Comparison of ENCODE assay signal across 8 cellular contexts in the genomic region with DNA sequence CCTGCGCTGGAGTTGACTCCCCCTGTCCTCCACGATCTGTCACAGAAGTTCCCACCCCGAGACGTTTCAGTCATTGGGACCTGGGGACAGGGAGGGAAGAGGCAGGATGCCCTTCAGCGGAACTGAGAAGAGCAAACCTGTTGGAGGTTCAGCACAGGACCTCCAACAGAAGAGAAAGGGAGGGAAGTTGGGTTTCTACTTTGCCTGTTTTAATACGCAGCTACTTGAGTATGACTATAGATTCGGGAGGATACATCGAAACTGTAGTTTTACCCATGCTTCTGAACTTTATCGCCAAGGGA. TPM values are rescaled to one million over a fixed set of nuclear protein-coding genes. Genes with fewer than 3 reads are reported as not detected.
DNase-seq lines count a peak whose midpoint lies in the region; ATAC-seq and TF ChIP-seq lines count a peak whose summit lies in the region.

No MANE protein-coding gene starts in this region.

- H3K4me1 ChIP-seq in BLaER1 (peaks cover 39% of the 10 kb centered on the region), HCT116 (ENCODE audit: control insufficient read depth in 1 of 2, insufficient read depth in 2 of 2, low read length in 2 of 2) (peaks cover 26 to 39% of the 10 kb centered on the region in 2 experiments), tibial artery (peaks cover 0 to 37% (median 9%) of the 10 kb centered on the region in 4 donors)

- POLR2A ChIA-PET in HCT116 (lab: Charles Lee) = interaction anchor here (0.9 to 3.2 kb wide), 6 partner anchors 10 to 146 kb away, joined by 3 to 17 read pairs (median 5); no protein-coding TSS in a partner anchor
- POLR2A ChIA-PET in activated naive CD8-positive, alpha-beta T cell treated with anti-CD3 and anti-CD28 coated beads, Interleukin-2, amount 10 ng/mL, durations not matched to agents 7 days and 5 days (lab: Charles Lee) = interaction anchor here (0.8 to 10.5 kb wide), 19 partner anchors 9 to 354 kb away, joined by 3 to 151 read pairs (median 6); a partner anchor contains a TSS

- H3K79me2 ChIP-seq in HCT116 (ENCODE audit: insufficient read depth, low read length) = peaks cover 33% of the 10 kb centered on the region

- H3K9ac ChIP-seq in BLaER1 (peak overlapping the region; percentile 94), HCT116 (ENCODE audit: low read length) (peak overlapping the region; percentile 84)

- H3K27ac Mint-ChIP-seq in activated naive CD8-positive, alpha-beta T cell treated with anti-CD3 and anti-CD28 coated beads, Interleukin-2, amount 10 ng/mL, durations not matched to agents 7 days and 5 days = peak overlapping the region; percentile 96

- H3K27me3 ChIP-seq in BLaER1 = no peaks in the 10 kb centered on the region
- no peaks in the 10 kb centered on the region for H3K27me3 ChIP-seq in HCT116 (ENCODE audit: insufficient read depth, low read length)
- no peaks in the 10 kb centered on the region for H3K27me3 ChIP-seq in layer of hippocampus (ENCODE audit: control insufficient read depth, insufficient read depth, low read length)
- H3K27me3 ChIP-seq in tibial artery = no peaks in the 10 kb centered on the region

- no peaks in the 10 kb centered on the region for H3K9me2 ChIP-seq in HCT116 (ENCODE audit: insufficient read depth)

- H3K4me3 Mint-ChIP-seq in activated naive CD8-positive, alpha-beta T cell treated with anti-CD3 and anti-CD28 coated beads, Interleukin-2, amount 10 ng/mL, durations not matched to agents 7 days and 5 days = peak overlapping the region; percentile 98

- H2AFZ ChIP-seq in HCT116 (ENCODE audit: low read depth, low read length, poor library complexity, severe bottlenecking) = peak overlapping the region; percentile 31

- no peak for TF ChIP-seq POLR2A in HCT116 (IDR thresholded peaks at IDR 0.05; ENCODE audit: borderline replicate concordance, extremely low read depth, insufficient read depth, insufficient read length)

- CTCF ChIA-PET in HCT116 (lab: Charles Lee) = no interaction called here

- H3K4me1 Mint-ChIP-seq in activated naive CD8-positive, alpha-beta T cell treated with anti-CD3 and anti-CD28 coated beads, Interleukin-2, amount 10 ng/mL, durations not matched to agents 7 days and 5 days = peaks cover 20% of the 10 kb centered on the region

- TF ChIP-seq RAD21 in HCT116 (IDR thresholded peaks at IDR 0.05; ENCODE audit: low read depth) = no peak

- RAD21 ChIA-PET in HCT116 (lab: Charles Lee; ENCODE audit: low non-redundant PET in 1 of 2, low total read pairs in 2 of 2, uncharacterized antibody in 2 of 2, unreplicated experiment in 2 of 2) = interaction anchor here in 1 of 2 experiments (1.3 kb wide), 1 partner anchor 200 kb away, joined by 3 read pairs; no protein-coding TSS in a partner anchor

- DNase-seq in HCT116 (ENCODE audit: low read depth, low spot score) (no peak), tibial artery (no peak), nucleus accumbens (lab: John Stamatoyannopoulos, UW) (no peak), GM19238 (ENCODE audit: insufficient read length, low spot score) (no peak)
- DNase-seq in activated naive CD8-positive, alpha-beta T cell treated with anti-CD3 and anti-CD28 coated beads, Interleukin-2, amount 10 ng/mL, durations not matched to agents 7 days and 5 days = no peak
- no peak for DNase-seq in central memory CD4-positive, alpha-beta T cell

- no TSS peak for BruUV-seq in HCT116 (replicated peaks; lab: Mats Ljungman, UMichigan)

- TF ChIP-seq CTCF in HCT116 (IDR thresholded peaks at IDR 0.05 in 2 of 3, conservative IDR thresholded peaks at IDR 0.05 in 1 of 3; ENCODE audit: borderline replicate concordance in 1 of 3, insufficient read depth in 1 of 3, low read depth in 2 of 3, low read length in 2 of 3) (no peak), tibial artery (IDR thresholded peaks at IDR 0.05) (no peak)

- no peaks in the 10 kb centered on the region for H3K9me3 Mint-ChIP-seq in activated naive CD8-positive, alpha-beta T cell treated with anti-CD3 and anti-CD28 coated beads, Interleukin-2, amount 10 ng/mL, durations not matched to agents 7 days and 5 days

- intact Hi-C loops in HCT116 (cut with micrococcal nuclease) = loop anchor here (5.0 kb wide), 3 partner anchors 127 to 422 kb away; a partner anchor contains a TSS
- intact Hi-C loops in tibial artery (cut with DNase I; ENCODE audit: low total_unique reads) = loop anchor here (5.0 to 10.0 kb wide), 2 partner anchors 98 to 360 kb away; no protein-coding TSS in a partner anchor

- H3K27me3 Mint-ChIP-seq in activated naive CD8-positive, alpha-beta T cell treated with anti-CD3 and anti-CD28 coated beads, Interleukin-2, amount 10 ng/mL, durations not matched to agents 7 days and 5 days = peaks cover 4% of the 10 kb centered on the region

- H3K9me3 ChIP-seq in BLaER1 = no peaks in the 10 kb centered on the region
- no peaks in the 10 kb centered on the region for H3K9me3 ChIP-seq in HCT116 (ENCODE audit: control insufficient read depth in 1 of 2, insufficient read depth in 1 of 2, low read depth in 1 of 2, low read length in 2 of 2)
- H3K9me3 ChIP-seq in tibial artery = no peaks in the 10 kb centered on the region

- ATAC-seq in HCT116 = no peak
- no peak for ATAC-seq in activated naive CD8-positive, alpha-beta T cell treated with anti-CD3 and anti-CD28 coated beads, Interleukin-2, amount 10 ng/mL, durations not matched to agents 7 days and 5 days (ENCODE audit: low read depth)

- H4K20me1 ChIP-seq in BLaER1 (peaks cover 26% of the 10 kb centered on the region), HCT116 (ENCODE audit: insufficient read depth) (no peaks in the 10 kb centered on the region)

- H3K36me3 Mint-ChIP-seq in activated naive CD8-positive, alpha-beta T cell treated with anti-CD3 and anti-CD28 coated beads, Interleukin-2, amount 10 ng/mL, durations not matched to agents 7 days and 5 days = peaks cover 18% of the 10 kb centered on the region

- H3K27ac ChIP-seq in BLaER1 = peak overlapping the region; percentile 98
- peak overlapping the region; percentile 99 for H3K27ac ChIP-seq in HCT116 (ENCODE audit: low read depth, low read length)
- peak overlapping the region; percentile 89 for H3K27ac ChIP-seq in layer of hippocampus (ENCODE audit: low read depth, low read length)
- H3K27ac ChIP-seq in tibial artery = peak overlapping the region; percentile 95 to 96

- peak overlapping the region; percentile 92 for H3K4me3 ChIP-seq in BLaER1
- H3K4me3 ChIP-seq in HCT116 (replicated peaks in 1 of 2; ENCODE audit: low read depth in 1 of 2, low read length in 2 of 2) = peak overlapping the region; percentile 90 to 94
- peak overlapping the region; percentile 74 to 90 for H3K4me3 ChIP-seq in tibial artery

- H3K36me3 ChIP-seq in BLaER1 (no peaks in the 10 kb centered on the region), HCT116 (ENCODE audit: control insufficient read depth in 1 of 2, insufficient read depth in 2 of 2, low read length in 2 of 2) (peaks cover 9% of the 10 kb centered on the region in 2 experiments; a peak in 3 of 4 replicates), tibial artery (peaks cover 0 to 15% (median 0%) of the 10 kb centered on the region in 3 donors)

- H3K4me2 ChIP-seq in BLaER1 = peak overlapping the region; percentile 95
- peak overlapping the region; percentile 92 for H3K4me2 ChIP-seq in HCT116 (ENCODE audit: low read length)

TF ChIP-seq in HCT116, 20 proteins besides CTCF, POLR2A, EP300 and RAD21 (continues in another document):
- TF ChIP-seq YY1 (IDR thresholded peaks at IDR 0.05; ENCODE audit: extremely low read depth, insufficient replicate concordance, low read depth, low read length) (no peak), ZNF274 (IDR thresholded peaks at IDR 0.05; ENCODE audit: low read depth, low read length) (no peak), SP1 (IDR thresholded peaks at IDR 0.05; ENCODE audit: low read depth) (no peak), JUND (IDR thresholded peaks at IDR 0.05) (no peak), ELF1 (IDR thresholded peaks at IDR 0.05; ENCODE audit: borderline replicate concordance, low read depth) (no peak), TCF7L2 (IDR thresholded peaks at IDR 0.05; ENCODE audit: borderline replicate concordance, extremely low read depth, insufficient read depth, insufficient read length) (no peak), CBX3 (IDR thresholded peaks at IDR 0.05; ENCODE audit: low read depth) (no peak), SIN3A (IDR thresholded peaks at IDR 0.05; ENCODE audit: low read depth) (no peak), POLR2AphosphoS5 (IDR thresholded peaks at IDR 0.05; ENCODE audit: low read depth, low read length) (no peak), FOSL1 (IDR thresholded peaks at IDR 0.05; ENCODE audit: low read depth) (no peak), EZH2 (IDR thresholded peaks at IDR 0.05) (no peak)
- TF ChIP-seq, protein P1, sequence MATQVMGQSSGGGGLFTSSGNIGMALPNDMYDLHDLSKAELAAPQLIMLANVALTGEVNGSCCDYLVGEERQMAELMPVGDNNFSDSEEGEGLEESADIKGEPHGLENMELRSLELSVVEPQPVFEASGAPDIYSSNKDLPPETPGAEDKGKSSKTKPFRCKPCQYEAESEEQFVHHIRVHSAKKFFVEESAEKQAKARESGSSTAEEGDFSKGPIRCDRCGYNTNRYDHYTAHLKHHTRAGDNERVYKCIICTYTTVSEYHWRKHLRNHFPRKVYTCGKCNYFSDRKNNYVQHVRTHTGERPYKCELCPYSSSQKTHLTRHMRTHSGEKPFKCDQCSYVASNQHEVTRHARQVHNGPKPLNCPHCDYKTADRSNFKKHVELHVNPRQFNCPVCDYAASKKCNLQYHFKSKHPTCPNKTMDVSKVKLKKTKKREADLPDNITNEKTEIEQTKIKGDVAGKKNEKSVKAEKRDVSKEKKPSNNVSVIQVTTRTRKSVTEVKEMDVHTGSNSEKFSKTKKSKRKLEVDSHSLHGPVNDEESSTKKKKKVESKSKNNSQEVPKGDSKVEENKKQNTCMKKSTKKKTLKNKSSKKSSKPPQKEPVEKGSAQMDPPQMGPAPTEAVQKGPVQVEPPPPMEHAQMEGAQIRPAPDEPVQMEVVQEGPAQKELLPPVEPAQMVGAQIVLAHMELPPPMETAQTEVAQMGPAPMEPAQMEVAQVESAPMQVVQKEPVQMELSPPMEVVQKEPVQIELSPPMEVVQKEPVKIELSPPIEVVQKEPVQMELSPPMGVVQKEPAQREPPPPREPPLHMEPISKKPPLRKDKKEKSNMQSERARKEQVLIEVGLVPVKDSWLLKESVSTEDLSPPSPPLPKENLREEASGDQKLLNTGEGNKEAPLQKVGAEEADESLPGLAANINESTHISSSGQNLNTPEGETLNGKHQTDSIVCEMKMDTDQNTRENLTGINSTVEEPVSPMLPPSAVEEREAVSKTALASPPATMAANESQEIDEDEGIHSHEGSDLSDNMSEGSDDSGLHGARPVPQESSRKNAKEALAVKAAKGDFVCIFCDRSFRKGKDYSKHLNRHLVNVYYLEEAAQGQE (IDR thresholded peaks at IDR 0.05; ENCODE audit: low read depth) = no peak
- TF ChIP-seq, protein P2, sequence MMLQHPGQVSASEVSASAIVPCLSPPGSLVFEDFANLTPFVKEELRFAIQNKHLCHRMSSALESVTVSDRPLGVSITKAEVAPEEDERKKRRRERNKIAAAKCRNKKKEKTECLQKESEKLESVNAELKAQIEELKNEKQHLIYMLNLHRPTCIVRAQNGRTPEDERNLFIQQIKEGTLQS (IDR thresholded peaks at IDR 0.05) = no peak

RNA-seq across cellular contexts. Expression of a gene that starts 2.3 kb away (rescaled TPM):
- 219 TPM for total RNA-seq in HCT116 (2021; ENCODE audit: unreplicated experiment)
- polyA plus RNA-seq in HCT116 (2012) = 249 and 297 TPM in 2 replicates
- total RNA-seq in activated naive CD8-positive, alpha-beta T cell treated with anti-CD3 and anti-CD28 coated beads, Interleukin-2, amount 10 ng/mL, durations not matched to agents 7 days and 5 days = 10 to 100 TPM; 77.5 to 85.0 TPM
